Comparison of ENCODE assay signal across 19 cellular contexts in genomic region chr12:117559978-117560377, GRCh38.
"Had no signal": no experiment of that assay in that cellular context is flagged by ENCODE, and none has a peak within 500 bp of the region (broad histone marks: within the 10 kb centered on the region; RNA-seq: fewer than 3 reads in every experiment).

No MANE protein-coding gene starts in this region.

- H3K36me3 ChIP-seq: colonic mucosa, esophagus muscularis mucosa, gastroesophageal sphincter, heart right ventricle, left lung, lower lobe of right lung had no signal

- ATAC-seq: foreskin keratinocyte; gastroesophageal sphincter; heart right ventricle; left cardiac atrium; left lung; left ventricle myocardium superior; lower lobe of right lung; naive thymus-derived CD4-positive, alpha-beta T cell had no signal

- H3K4me1 ChIP-seq: colonic mucosa, esophagus muscularis mucosa, foreskin keratinocyte, gastroesophageal sphincter, heart right ventricle, left lung, lower lobe of right lung had no signal

- H3K4me3 ChIP-seq: colonic mucosa, dorsolateral prefrontal cortex, esophagus muscularis mucosa, gastroesophageal sphincter, heart right ventricle, left lung, lower lobe of right lung had no signal

- H3K9me3 ChIP-seq: colonic mucosa, esophagus muscularis mucosa, gastroesophageal sphincter, heart right ventricle, left lung, lower lobe of right lung had no signal

- H3K27me3 ChIP-seq: colonic mucosa, dorsolateral prefrontal cortex, foreskin keratinocyte, left lung had no signal

- H3K27ac ChIP-seq: colonic mucosa, dorsolateral prefrontal cortex, esophagus muscularis mucosa, foreskin keratinocyte, gastroesophageal sphincter, heart right ventricle, left lung, lower lobe of right lung had no signal

- DNase-seq: colonic mucosa; dermis blood vessel endothelial cell; dorsolateral prefrontal cortex; effector CD4-positive, alpha-beta T cell; effector memory CD4-positive, alpha-beta T cell; foreskin keratinocyte; glutamatergic neuron; head of caudate nucleus; heart right ventricle; hippocampal formation; left cardiac atrium; left lung; left ventricle myocardium superior; lower lobe of right lung; mesenchymal stem cell; midbrain; naive thymus-derived CD4-positive, alpha-beta T cell had no signal
